ENCODE assay signal across 28 cellular contexts in the genomic region with DNA sequence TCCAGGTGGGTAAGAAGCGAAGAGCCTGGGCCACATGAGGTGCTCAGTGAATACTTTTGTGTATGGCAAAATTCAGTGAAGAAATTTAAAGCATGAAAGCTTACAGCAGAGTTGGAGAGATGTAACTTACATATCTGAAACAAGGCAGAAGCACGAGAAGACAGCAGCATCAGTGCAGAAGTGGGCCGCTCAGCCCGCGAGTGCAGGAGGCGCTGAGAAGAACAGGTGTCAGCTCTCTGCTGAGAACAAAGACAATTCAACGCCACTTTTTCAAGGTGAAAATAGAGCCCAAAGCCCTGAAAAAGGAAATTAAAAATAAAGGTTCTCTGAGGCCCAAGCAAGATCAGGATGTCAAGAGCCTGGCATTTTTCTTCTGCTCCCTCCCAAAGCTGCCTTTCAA. TPM values are rescaled to one million over a fixed set of nuclear protein-coding genes. Genes with fewer than 3 reads are reported as not detected.
DNase-seq lines count a peak whose midpoint lies in the region; ATAC-seq and TF ChIP-seq lines count a peak whose summit lies in the region.
"Had no signal": no experiment of that assay in that cellular context is flagged by ENCODE, and none has a peak within 500 bp of the region (broad histone marks: within the 10 kb centered on the region; RNA-seq: fewer than 3 reads in every experiment).

No MANE protein-coding gene starts in this region.

- no peaks in the 10 kb centered on the region for H3K36me3 Mint-ChIP-seq in activated naive CD8-positive, alpha-beta T cell
- no peaks in the 10 kb centered on the region for H3K36me3 Mint-ChIP-seq in activated naive CD8-positive, alpha-beta T cell treated with anti-CD3 and anti-CD28 coated beads for 36 hours
- peaks cover 69% of the 10 kb centered on the region for H3K36me3 Mint-ChIP-seq in WTC11

- H3K4me1 Mint-ChIP-seq in activated naive CD8-positive, alpha-beta T cell (ENCODE audit: low read depth): peaks cover 18% of the 10 kb centered on the region
- H3K4me1 Mint-ChIP-seq in activated naive CD8-positive, alpha-beta T cell treated with anti-CD3 and anti-CD28 coated beads for 36 hours: peaks cover 15% of the 10 kb centered on the region
- peaks cover 5% of the 10 kb centered on the region; the same call in 1 of the 2 replicates for H3K4me1 Mint-ChIP-seq in WTC11
- H3K4me1 Mint-ChIP-seq: activated B cell treated with CpG ODN at 0.5 μM for 24 hours, B cell had no signal

- CTCF ChIA-PET in WTC11 (lab: Charles Lee): interaction anchor here (1.5 kb wide), 1 partner anchor 11 kb away, joined by 6 read pairs; no protein-coding TSS in a partner anchor

- H3K27ac Mint-ChIP-seq in activated naive CD8-positive, alpha-beta T cell: peak overlapping the region; percentile 81
- H3K27ac Mint-ChIP-seq in activated naive CD8-positive, alpha-beta T cell treated with anti-CD3 and anti-CD28 coated beads for 36 hours: no peak overlapping the region
- H3K27ac Mint-ChIP-seq in WTC11: peak overlapping the region; percentile 11; the same call in 1 of the 2 replicates
- H3K27ac Mint-ChIP-seq: activated B cell treated with CpG ODN at 0.5 μM for 24 hours, B cell, neural progenitor cell had no signal

- POLR2A ChIA-PET in WTC11 (lab: Charles Lee): interaction anchor here (0.6 to 0.9 kb wide), 2 partner anchors 18 to 109 kb away, joined by 3 read pairs; a partner anchor contains a TSS

- H3K9ac ChIP-seq in liver (ENCODE audit: low read depth in 1 of 2, low read length in 2 of 2) (no peak overlapping the region), subcutaneous abdominal adipose tissue (ENCODE audit: low read length in 5 of 5) (peak overlapping the region in 1 of 5 donors; percentile 10)
- H3K9ac ChIP-seq: neural progenitor cell had no signal

- TF ChIP-seq CTCF in WTC11 (IDR thresholded peaks at IDR 0.05): no peak
- TF ChIP-seq CTCF in liver (IDR thresholded peaks at IDR 0.05; ENCODE audit: low read depth, low read length, missing input control): no peak

- H3K4me3 ChIP-seq in liver (ENCODE audit: low read depth in 1 of 3, low read length in 3 of 3): no peak overlapping the region
- H3K4me3 ChIP-seq in subcutaneous abdominal adipose tissue (ENCODE audit: low read depth in 1 of 5, low read length in 5 of 5): no peak overlapping the region
- H3K4me3 ChIP-seq: lung, neural progenitor cell had no signal

- H3K27me3 ChIP-seq in liver (ENCODE audit: control insufficient read depth in 4 of 4, insufficient read depth in 4 of 4, low read length in 3 of 4) (no peaks in the 10 kb centered on the region), subcutaneous abdominal adipose tissue (ENCODE audit: control insufficient read depth in 5 of 5, insufficient read depth in 4 of 5, low read length in 5 of 5) (peaks cover 0 to 4% (median 0%) of the 10 kb centered on the region in 5 donors)
- H3K27me3 ChIP-seq: foreskin keratinocyte, neural progenitor cell had no signal

- H3K36me3 ChIP-seq in liver (ENCODE audit: control insufficient read depth in 4 of 4, insufficient read depth in 3 of 4, low read depth in 1 of 4, low read length in 3 of 4) (no peaks in the 10 kb centered on the region), subcutaneous abdominal adipose tissue (ENCODE audit: control insufficient read depth in 5 of 5, insufficient read depth in 5 of 5, low read length in 5 of 5) (peaks cover 0 to 7% (median 0%) of the 10 kb centered on the region in 5 donors)
- H3K36me3 ChIP-seq: neural progenitor cell had no signal

- no peaks in the 10 kb centered on the region for H3K27me3 Mint-ChIP-seq in activated naive CD8-positive, alpha-beta T cell
- H3K27me3 Mint-ChIP-seq in activated naive CD8-positive, alpha-beta T cell treated with anti-CD3 and anti-CD28 coated beads for 36 hours: no peaks in the 10 kb centered on the region
- H3K27me3 Mint-ChIP-seq in WTC11 (ENCODE audit: low read depth): no peaks in the 10 kb centered on the region
- H3K27me3 Mint-ChIP-seq: activated B cell treated with CpG ODN at 0.5 μM for 24 hours, B cell had no signal

- peaks cover 0 to 7% (median 2%) of the 10 kb centered on the region in 4 donors for H3K4me1 ChIP-seq in liver (ENCODE audit: control insufficient read depth in 4 of 4, insufficient read depth in 4 of 4, low read length in 3 of 4)
- H3K4me1 ChIP-seq in subcutaneous abdominal adipose tissue (ENCODE audit: control insufficient read depth in 5 of 5, insufficient read depth in 5 of 5, low read length in 5 of 5): peaks cover 0 to 28% (median 18%) of the 10 kb centered on the region in 5 donors
- H3K4me1 ChIP-seq: foreskin keratinocyte, neural progenitor cell had no signal

- H3K4me3 Mint-ChIP-seq in activated naive CD8-positive, alpha-beta T cell: no peak overlapping the region
- H3K4me3 Mint-ChIP-seq in activated naive CD8-positive, alpha-beta T cell treated with anti-CD3 and anti-CD28 coated beads for 36 hours: no peak overlapping the region
- H3K4me3 Mint-ChIP-seq in WTC11: no peak overlapping the region
- H3K4me3 Mint-ChIP-seq: activated B cell treated with CpG ODN at 0.5 μM for 24 hours, B cell, neural progenitor cell had no signal

- TF ChIP-seq RAD21 in liver (IDR thresholded peaks at IDR 0.05): no peak

- no peaks in the 10 kb centered on the region for H3K9me3 Mint-ChIP-seq in activated naive CD8-positive, alpha-beta T cell (ENCODE audit: low read depth)
- H3K9me3 Mint-ChIP-seq in activated naive CD8-positive, alpha-beta T cell treated with anti-CD3 and anti-CD28 coated beads for 36 hours: no peaks in the 10 kb centered on the region
- no peaks in the 10 kb centered on the region for H3K9me3 Mint-ChIP-seq in WTC11
- H3K9me3 Mint-ChIP-seq: activated B cell treated with CpG ODN at 0.5 μM for 24 hours, neural progenitor cell had no signal

- DNase-seq in activated naive CD8-positive, alpha-beta T cell treated with anti-CD3 and anti-CD28 coated beads for 36 hours: no peak
- no peak for DNase-seq in WTC11 (ENCODE audit: low spot score)
- DNase-seq in NCI-H2171 treated with DMSO at 0.1 percent for 48 hours (lab: John Stamatoyannopoulos, UW): no peak
- no peak for DNase-seq in NCI-H1105 treated with DMSO at 0.1 percent for 48 hours (lab: John Stamatoyannopoulos, UW)
- DNase-seq: activated B cell treated with CpG ODN at 0.5 μM for 24 hours; activated CD4-positive, alpha-beta T cell treated with anti-CD3 and anti-CD28 coated beads, Interleukin-2, amount 50 U/mL, for 48 hours; activated CD8-positive, alpha-beta memory T cell treated with anti-CD3 and anti-CD28 coated beads, Interleukin-2, amount 50 U/mL, for 48 hours; activated effector memory CD4-positive, alpha-beta T cell treated with Interleukin-2 at 50 U/mL for 16 hours; effector CD4-positive, alpha-beta T cell; erythroblast; foreskin keratinocyte; GF-D8; HCEC 1CT; hypothalamus; NCI-H1092; NCI-H187 treated with DMSO at 0.1 percent for 48 hours; NCI-H446 treated with DMSO at 0.1 percent for 48 hours; OCI-M1; posterior cingulate gyrus; T1000 had no signal

- H3K9me3 ChIP-seq in liver (ENCODE audit: control insufficient read depth in 4 of 4, low read length in 3 of 4) (no peaks in the 10 kb centered on the region), subcutaneous abdominal adipose tissue (ENCODE audit: control insufficient read depth in 5 of 5, low read length in 5 of 5) (no peaks in the 10 kb centered on the region)

- ATAC-seq in WTC11 (no peak), GM21619 (IDR thresholded peaks at IDR 0.05; ENCODE audit: unreplicated experiment) (no peak)
- ATAC-seq: foreskin keratinocyte had no signal

- H3K27ac ChIP-seq in liver (ENCODE audit: low read depth in 1 of 2, low read length in 2 of 2) (peak overlapping the region; percentile 2 to 15), subcutaneous abdominal adipose tissue (ENCODE audit: low read depth, low read length) (peak overlapping the region; percentile 82)
- H3K27ac ChIP-seq: foreskin keratinocyte, HL-60, neural progenitor cell had no signal

- 95% methylated on average over 7 of the region's 7 CpGs for WGBS in liver

TF ChIP-seq in WTC11, 78 proteins besides CTCF, POLR2A, EP300 and RAD21 (continues in another document):
- TF ChIP-seq, protein P1, sequence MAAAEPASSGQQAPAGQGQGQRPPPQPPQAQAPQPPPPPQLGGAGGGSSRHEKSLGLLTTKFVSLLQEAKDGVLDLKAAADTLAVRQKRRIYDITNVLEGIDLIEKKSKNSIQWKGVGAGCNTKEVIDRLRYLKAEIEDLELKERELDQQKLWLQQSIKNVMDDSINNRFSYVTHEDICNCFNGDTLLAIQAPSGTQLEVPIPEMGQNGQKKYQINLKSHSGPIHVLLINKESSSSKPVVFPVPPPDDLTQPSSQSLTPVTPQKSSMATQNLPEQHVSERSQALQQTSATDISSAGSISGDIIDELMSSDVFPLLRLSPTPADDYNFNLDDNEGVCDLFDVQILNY (CRISPR knock-in tag; IDR thresholded peaks at IDR 0.05): no peak

TF ChIP-seq in liver, 16 proteins besides CTCF, POLR2A, EP300 and RAD21 (continues in another document):
- TF ChIP-seq FOXA1 (IDR thresholded peaks at IDR 0.05) (no peak), TAF1 (conservative IDR thresholded peaks at IDR 0.05) (no peak), HNF4A (conservative IDR thresholded peaks at IDR 0.05) (no peak), HNF4G (IDR thresholded peaks at IDR 0.05) (no peak), YY1 (IDR thresholded peaks at IDR 0.05) (no peak), SP1 (IDR thresholded peaks at IDR 0.05) (no peak), NR2F2 (IDR thresholded peaks at IDR 0.05) (no peak)
- TF ChIP-seq, protein P2, sequence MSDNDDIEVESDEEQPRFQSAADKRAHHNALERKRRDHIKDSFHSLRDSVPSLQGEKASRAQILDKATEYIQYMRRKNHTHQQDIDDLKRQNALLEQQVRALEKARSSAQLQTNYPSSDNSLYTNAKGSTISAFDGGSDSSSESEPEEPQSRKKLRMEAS (IDR thresholded peaks at IDR 0.05): no peak
- TF ChIP-seq, protein P3, sequence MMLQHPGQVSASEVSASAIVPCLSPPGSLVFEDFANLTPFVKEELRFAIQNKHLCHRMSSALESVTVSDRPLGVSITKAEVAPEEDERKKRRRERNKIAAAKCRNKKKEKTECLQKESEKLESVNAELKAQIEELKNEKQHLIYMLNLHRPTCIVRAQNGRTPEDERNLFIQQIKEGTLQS (IDR thresholded peaks at IDR 0.05): no peak

RNA-seq across cellular contexts. Expression of a gene that starts 58.3 kb away (rescaled TPM):
- total RNA-seq in activated naive CD8-positive, alpha-beta T cell treated with anti-CD3 and anti-CD28 coated beads for 36 hours: not detected
- total RNA-seq in WTC11 (2021) (195 to 210 TPM (median 202 TPM) in 3 replicates), liver (under 1 TPM; 0.42 to 0.50 TPM)
- polyA plus RNA-seq in liver: 1 to 10 TPM; 4.3 to 7.9 TPM
- total RNA-seq: foreskin keratinocyte had no signal
- polyA plus RNA-seq: foreskin keratinocyte had no signal

Comparison
In these comparisons a context has a peak if more than half of its experiments do, and no peak if none do; other contexts are left out.
1. RNA of a gene that starts 58.3 kb away (total RNA-seq): 195 to 210 TPM in WTC11; 0.42 to 0.50 TPM in liver and not detected in activated naive CD8-positive, alpha-beta T cell treated with anti-CD3 and anti-CD28 coated beads for 36 hours; every median in the first group is over 100 times any median in the second.